In the genomic region with DNA sequence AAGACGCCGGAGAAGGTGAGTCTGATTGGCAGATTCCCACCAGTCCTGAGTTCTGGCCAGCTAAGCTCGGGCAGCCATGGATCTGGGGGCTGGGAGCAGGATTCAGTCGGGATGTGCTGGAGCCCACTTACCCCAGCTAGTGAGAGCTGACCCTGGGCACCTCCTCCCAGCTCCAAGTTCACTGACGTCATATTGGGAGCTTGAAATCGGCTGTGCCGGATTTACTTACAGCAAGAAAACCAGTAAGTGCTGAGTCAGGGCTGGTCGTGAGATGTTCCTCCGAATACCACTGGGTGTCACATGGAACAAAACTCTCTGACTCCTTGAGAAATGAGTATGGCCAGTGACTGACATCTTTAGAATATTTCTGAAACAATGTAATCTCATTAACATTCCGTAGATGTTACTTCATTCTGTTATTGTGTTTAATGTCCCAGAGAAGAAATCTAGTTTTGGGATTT, we compare ENCODE assay signal across 8 cellular contexts.
DNase-seq lines count a peak whose midpoint lies in the region; ATAC-seq and TF ChIP-seq lines count a peak whose summit lies in the region.

No MANE protein-coding gene starts in this region.

- H3K4me3 Mint-ChIP-seq in GM23338 = no peak overlapping the region

- 0 out of 2 replicates have a peak overlapping the region, but pooled peaks have one; percentile 38 for H2AFZ ChIP-seq in GM23338
- no peak overlapping the region for H2AFZ ChIP-seq in OCI-LY7 (ENCODE audit: low read length)
- no peak overlapping the region for H2AFZ ChIP-seq in fibroblast of lung (ENCODE audit: low read length)
- H2AFZ ChIP-seq in neuronal stem cell (ENCODE audit: low read length) = peak overlapping the region; percentile 74

- DNase-seq in GM23338 (ENCODE audit: low spot score) = peak; percentile 83
- peak; percentile 1 for DNase-seq in OCI-LY7 (ENCODE audit: low spot score)
- peak; percentile 97 to 98 for DNase-seq in fibroblast of lung (ENCODE audit: low read depth in 2 of 2)
- peak; percentile 6 for DNase-seq in neuronal stem cell (ENCODE audit: low spot score)
- no peak for DNase-seq in activated CD4-positive, alpha-beta T cell treated with anti-CD3 and anti-CD28 coated beads, Interleukin-2, amount 50 U/mL, for 1 hour
- no peak for DNase-seq in HuH-7.5 (ENCODE audit: low spot score)
- no peak for DNase-seq in activated naive CD4-positive, alpha-beta T cell treated with Interleukin-2 at 50 U/mL for 16 hours

- H3K27me3 ChIP-seq in GM23338 (ENCODE audit: insufficient read depth) (no peaks in the 10 kb centered on the region), fibroblast of lung (ENCODE audit: control insufficient read depth, insufficient read depth, low read length) (no peaks in the 10 kb centered on the region), neuronal stem cell (ENCODE audit: control insufficient read depth in 3 of 3, insufficient read depth in 3 of 3, low read depth in 1 of 3, low read length in 3 of 3) (no peaks in the 10 kb centered on the region)

- H3K14ac ChIP-seq in neuronal stem cell (ENCODE audit: low read length) = no peak overlapping the region

- peaks cover 4% of the 10 kb centered on the region; the same call in 2 of the 3 replicates for H3K9me3 Mint-ChIP-seq in GM23338

- H3K9ac ChIP-seq in fibroblast of lung (ENCODE audit: insufficient read depth, low read length) = no peak overlapping the region
- H3K9ac ChIP-seq in neuronal stem cell (ENCODE audit: low read depth, low read length, poor library complexity) = no peak overlapping the region

- H4K8ac ChIP-seq in neuronal stem cell (ENCODE audit: low read depth, low read length) = no peak overlapping the region

- CTCF ChIA-PET in OCI-LY7 (lab: Charles Lee; ENCODE audit: unreplicated experiment) = no interaction called here

- H3F3A ChIP-seq in GM23338 (replicated peaks; ENCODE audit: low read depth) = no peaks in the 10 kb centered on the region

- H2BK15ac ChIP-seq in neuronal stem cell (ENCODE audit: low read length) = peak overlapping the region; percentile 33

- H3K4me1 ChIP-seq in GM23338 (ENCODE audit: insufficient read depth) = no peaks in the 10 kb centered on the region
- H3K4me1 ChIP-seq in OCI-LY7 (ENCODE audit: insufficient read depth, low read length, poor library complexity, severe bottlenecking) = no peaks in the 10 kb centered on the region
- no peaks in the 10 kb centered on the region for H3K4me1 ChIP-seq in fibroblast of lung (ENCODE audit: control insufficient read depth, extremely low read depth, insufficient read depth, low read length)
- H3K4me1 ChIP-seq in neuronal stem cell (ENCODE audit: control insufficient read depth in 2 of 2, insufficient read depth in 1 of 2, low read depth in 1 of 2, low read length in 2 of 2) = peaks cover 0 to 2% of the 10 kb centered on the region in 2 donors

- no peaks in the 10 kb centered on the region for H3K9me2 ChIP-seq in GM23338 (ENCODE audit: insufficient read depth)
- no peaks in the 10 kb centered on the region for H3K9me2 ChIP-seq in OCI-LY7 (ENCODE audit: insufficient read depth, low read length)

- no peak overlapping the region for H3K4me2 ChIP-seq in GM23338
- H3K4me2 ChIP-seq in OCI-LY7 (ENCODE audit: low read length) = no peak overlapping the region
- H3K4me2 ChIP-seq in fibroblast of lung (ENCODE audit: extremely low read depth, insufficient read depth, low read length) = peak overlapping the region; percentile 25
- H3K4me2 ChIP-seq in neuronal stem cell (ENCODE audit: insufficient read depth, low read length, poor library complexity, severe bottlenecking) = no peak overlapping the region

- TF ChIP-seq CTCF in GM23338 (conservative IDR thresholded peaks at IDR 0.05; ENCODE audit: low read depth in 2 of 2) = peak; percentile 32 to 51; a peak in 3 of 4 replicates
- 0 out of 2 replicates have a peak, but pooled peaks have one; percentile 18 for TF ChIP-seq CTCF in OCI-LY7 (conservative IDR thresholded peaks at IDR 0.05; ENCODE audit: low read length)
- peak in 1 of 2 donors; percentile 46 for TF ChIP-seq CTCF in fibroblast of lung (conservative IDR thresholded peaks at IDR 0.05 in 1 of 2, IDR thresholded peaks at IDR 0.05 in 1 of 2; ENCODE audit: low read depth in 1 of 2, low read length in 2 of 2)

- peaks cover 17% of the 10 kb centered on the region for H3K4me1 Mint-ChIP-seq in GM23338

- peaks cover 4% of the 10 kb centered on the region for H3K27me3 Mint-ChIP-seq in GM23338 (ENCODE audit: insufficient read depth, low read depth, poor library complexity)

- H4K20me1 ChIP-seq in GM23338 (replicated peaks; ENCODE audit: insufficient read depth) = no peaks in the 10 kb centered on the region
- H4K20me1 ChIP-seq in OCI-LY7 (ENCODE audit: insufficient read depth, low read length) = no peaks in the 10 kb centered on the region
- no peaks in the 10 kb centered on the region for H4K20me1 ChIP-seq in fibroblast of lung (ENCODE audit: control insufficient read depth, extremely low read depth, insufficient read depth, low read length)

- no peaks in the 10 kb centered on the region for H3K79me1 ChIP-seq in neuronal stem cell (ENCODE audit: low read depth, low read length)

- WGBS in neuronal stem cell (ENCODE audit: extremely low coverage in 2 of 2, insufficient read length in 2 of 2, insufficient replicate concordance in 1 of 2), 2 donors = no CpG with 5 or more reads among the region's 10 CpGs

- H3K79me2 ChIP-seq in GM23338 (replicated peaks; ENCODE audit: insufficient read depth) (no peaks in the 10 kb centered on the region), OCI-LY7 (ENCODE audit: insufficient read depth, low read depth, low read length) (no peaks in the 10 kb centered on the region), fibroblast of lung (ENCODE audit: control insufficient read depth, insufficient read depth, low read length) (no peaks in the 10 kb centered on the region)

- H4K91ac ChIP-seq in neuronal stem cell (ENCODE audit: low read depth, low read length, poor library complexity) = no peak overlapping the region

- H2BK5ac ChIP-seq in neuronal stem cell (ENCODE audit: low read length) = no peak overlapping the region

- intact Hi-C loops in OCI-LY7 (cut with micrococcal nuclease; ENCODE audit: unreplicated experiment) = no loop called here

- BruUV-seq in OCI-LY7 (replicated peaks; lab: Mats Ljungman, UMichigan) = no TSS peak

- H3K27ac ChIP-seq in GM23338 (ENCODE audit: low read depth) (no peak overlapping the region), OCI-LY7 (ENCODE audit: low read depth, low read length, poor library complexity, severe bottlenecking) (no peak overlapping the region), fibroblast of lung (ENCODE audit: insufficient read depth, low read length) (no peak overlapping the region), neuronal stem cell (replicated peaks; ENCODE audit: low read length) (no peak overlapping the region)

- H2BK12ac ChIP-seq in neuronal stem cell (ENCODE audit: low read length) = no peak overlapping the region

- peaks cover 7% of the 10 kb centered on the region; the same call in 1 of the 3 replicates for H3K36me3 Mint-ChIP-seq in GM23338 (ENCODE audit: low read depth)

- ATAC-seq in GM23338 (peak; percentile 85), HG03565 (IDR thresholded peaks at IDR 0.05; ENCODE audit: unreplicated experiment) (no peak)

- no peak overlapping the region for H3K18ac ChIP-seq in neuronal stem cell (ENCODE audit: low read length)

- no peaks in the 10 kb centered on the region for H3K9me3 ChIP-seq in OCI-LY7 (ENCODE audit: low read length)
- no peaks in the 10 kb centered on the region for H3K9me3 ChIP-seq in fibroblast of lung (ENCODE audit: control insufficient read depth, insufficient read depth, low read depth, low read length)
- peaks cover 2 to 8% of the 10 kb centered on the region in 2 donors for H3K9me3 ChIP-seq in neuronal stem cell (replicated peaks in 1 of 2; ENCODE audit: control insufficient read depth in 2 of 2, insufficient read depth in 1 of 2, low read depth in 1 of 2, low read length in 2 of 2)

- no peak overlapping the region for H3K23ac ChIP-seq in neuronal stem cell (ENCODE audit: low read depth, low read length, poor library complexity)

- H3K4me3 ChIP-seq in GM23338 (no peak overlapping the region), OCI-LY7 (ENCODE audit: low read depth, low read length, poor library complexity, severe bottlenecking) (no peak overlapping the region), fibroblast of lung (replicated peaks in 1 of 4; ENCODE audit: control extremely low read depth in 1 of 4, insufficient read depth in 1 of 4, low read depth in 3 of 4, low read length in 4 of 4) (no peak overlapping the region), neuronal stem cell (ENCODE audit: low read length in 2 of 2) (no peak overlapping the region)

- H2AK5ac ChIP-seq in neuronal stem cell (ENCODE audit: low read depth, low read length) = no peak overlapping the region

- H2BK120ac ChIP-seq in neuronal stem cell (ENCODE audit: low read depth, low read length) = no peak overlapping the region

- H3K4ac ChIP-seq in neuronal stem cell (ENCODE audit: low read length) = no peak overlapping the region

- H3K36me3 ChIP-seq in GM23338 (ENCODE audit: insufficient read depth) (no peaks in the 10 kb centered on the region), OCI-LY7 (ENCODE audit: insufficient read depth, low read length) (no peaks in the 10 kb centered on the region), fibroblast of lung (ENCODE audit: control insufficient read depth, insufficient read depth, low read length) (no peaks in the 10 kb centered on the region), neuronal stem cell (replicated peaks in 1 of 2; ENCODE audit: control insufficient read depth in 2 of 2, insufficient read depth in 2 of 2, low read length in 2 of 2) (no peaks in the 10 kb centered on the region)

- POLR2A ChIA-PET in OCI-LY7 (lab: Charles Lee) = no interaction called here

- peak overlapping the region; percentile 95 for H3K27ac Mint-ChIP-seq in GM23338

TF ChIP-seq in GM23338, 12 proteins besides CTCF, POLR2A, EP300 and RAD21 (continues in another document):
- TF ChIP-seq, protein P1, sequence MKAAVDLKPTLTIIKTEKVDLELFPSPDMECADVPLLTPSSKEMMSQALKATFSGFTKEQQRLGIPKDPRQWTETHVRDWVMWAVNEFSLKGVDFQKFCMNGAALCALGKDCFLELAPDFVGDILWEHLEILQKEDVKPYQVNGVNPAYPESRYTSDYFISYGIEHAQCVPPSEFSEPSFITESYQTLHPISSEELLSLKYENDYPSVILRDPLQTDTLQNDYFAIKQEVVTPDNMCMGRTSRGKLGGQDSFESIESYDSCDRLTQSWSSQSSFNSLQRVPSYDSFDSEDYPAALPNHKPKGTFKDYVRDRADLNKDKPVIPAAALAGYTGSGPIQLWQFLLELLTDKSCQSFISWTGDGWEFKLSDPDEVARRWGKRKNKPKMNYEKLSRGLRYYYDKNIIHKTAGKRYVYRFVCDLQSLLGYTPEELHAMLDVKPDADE (IDR thresholded peaks at IDR 0.05) = no peak
- no peak for TF ChIP-seq JUNB (IDR thresholded peaks at IDR 0.05; ENCODE audit: unreplicated experiment)

Comparison
In these comparisons a context has a peak if more than half of its experiments do, and no peak if none do; other contexts are left out.
1. DNase-seq: peak in GM23338 (single experiment), OCI-LY7 (single experiment), fibroblast of lung (2 of 2) and neuronal stem cell (single experiment); none in activated CD4-positive, alpha-beta T cell treated with anti-CD3 and anti-CD28 coated beads, Interleukin-2, amount 50 U/mL, for 1 hour (single experiment), HuH-7.5 (single experiment) and activated naive CD4-positive, alpha-beta T cell treated with Interleukin-2 at 50 U/mL for 16 hours (single experiment).
2. H2AFZ ChIP-seq: peak in GM23338 (single experiment) and neuronal stem cell (single experiment); none in OCI-LY7 (single experiment) and fibroblast of lung (single experiment).